Comparison of ENCODE assay signal across 30 cellular contexts in the genomic region with DNA sequence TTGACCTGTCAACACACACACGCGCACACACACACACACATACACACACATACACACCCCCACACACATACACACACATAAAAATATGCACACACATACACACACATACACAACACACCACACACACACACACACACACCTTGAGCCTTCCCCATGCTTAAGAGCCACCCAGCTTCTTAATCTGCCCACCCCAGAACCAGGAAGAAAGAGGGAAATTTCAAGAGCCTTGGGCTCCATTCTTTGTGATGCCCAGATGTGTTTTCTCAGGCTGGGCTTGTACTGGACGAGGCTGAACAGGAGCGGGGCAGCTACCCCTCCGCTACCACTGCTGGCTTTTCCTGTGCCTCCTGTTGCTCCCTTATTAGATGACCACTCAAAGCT.
"Had no signal": no experiment of that assay in that cellular context is flagged by ENCODE, and none has a peak within 500 bp of the region (broad histone marks: within the 10 kb centered on the region; RNA-seq: fewer than 3 reads in every experiment).

No MANE protein-coding gene starts in this region.

- H3K4me1 ChIP-seq: gastrocnemius medialis, parathyroid adenoma, right atrium auricular region, vagina had no signal

- H3K9me3 Mint-ChIP-seq: activated CD4-positive, alpha-beta memory T cell treated with anti-CD3 and anti-CD28 coated beads, Interleukin-2, amount 10 ng/mL, durations not matched to agents 7 days and 5 days; activated CD4-positive, alpha-beta T cell treated with anti-CD3 and anti-CD28 coated beads, Interleukin-2, amount 10 ng/mL, durations not matched to agents 7 days and 5 days; activated T-cell treated with anti-CD3 and anti-CD28 coated beads, Interleukin-2, amount 50 U/mL, for 24 hours; mesothelial cell of epicardium; neural crest cell had no signal

- H3K4me1 Mint-ChIP-seq: activated CD4-positive, alpha-beta memory T cell treated with anti-CD3 and anti-CD28 coated beads, Interleukin-2, amount 10 ng/mL, durations not matched to agents 7 days and 5 days; activated CD4-positive, alpha-beta T cell treated with anti-CD3 and anti-CD28 coated beads, Interleukin-2, amount 10 ng/mL, durations not matched to agents 7 days and 5 days; neural crest cell had no signal

- ATAC-seq: gastrocnemius medialis; left cardiac atrium; left ventricle myocardium superior; naive thymus-derived CD4-positive, alpha-beta T cell had no signal

- H3K27ac Mint-ChIP-seq: activated CD4-positive, alpha-beta memory T cell treated with anti-CD3 and anti-CD28 coated beads, Interleukin-2, amount 10 ng/mL, durations not matched to agents 7 days and 5 days; naive thymus-derived CD4-positive, alpha-beta T cell; type B pancreatic cell had no signal

- H3K36me3 ChIP-seq: gastrocnemius medialis, right atrium auricular region, vagina had no signal

- H3K4me3 Mint-ChIP-seq: activated CD4-positive, alpha-beta memory T cell treated with anti-CD3 and anti-CD28 coated beads, Interleukin-2, amount 10 ng/mL, durations not matched to agents 7 days and 5 days; activated CD4-positive, alpha-beta T cell treated with anti-CD3 and anti-CD28 coated beads, Interleukin-2, amount 10 ng/mL, durations not matched to agents 7 days and 5 days; activated T-cell treated with anti-CD3 and anti-CD28 coated beads, Interleukin-2, amount 50 U/mL, for 24 hours; mesothelial cell of epicardium; naive thymus-derived CD4-positive, alpha-beta T cell; neural crest cell; type B pancreatic cell had no signal

- H3K27me3 Mint-ChIP-seq: activated CD4-positive, alpha-beta memory T cell treated with anti-CD3 and anti-CD28 coated beads, Interleukin-2, amount 10 ng/mL, durations not matched to agents 7 days and 5 days; activated CD4-positive, alpha-beta T cell treated with anti-CD3 and anti-CD28 coated beads, Interleukin-2, amount 10 ng/mL, durations not matched to agents 7 days and 5 days; activated T-cell treated with anti-CD3 and anti-CD28 coated beads, Interleukin-2, amount 50 U/mL, for 24 hours; naive thymus-derived CD4-positive, alpha-beta T cell; type B pancreatic cell had no signal

- H2AFZ ChIP-seq: hepatocyte, parathyroid adenoma had no signal

- H3K4me3 ChIP-seq: coronary artery, dorsolateral prefrontal cortex, gastrocnemius medialis, hepatocyte, right atrium auricular region, vagina had no signal

- H3K27me3 ChIP-seq: dorsolateral prefrontal cortex, gastrocnemius medialis, hepatocyte, right atrium auricular region, vagina had no signal

- H3K27ac ChIP-seq: coronary artery, dorsolateral prefrontal cortex, gastrocnemius medialis, hepatocyte, parathyroid adenoma, right atrium auricular region, vagina had no signal

- DNase-seq: activated CD4-positive, alpha-beta memory T cell treated with anti-CD3 and anti-CD28 coated beads, Interleukin-2, amount 10 ng/mL, durations not matched to agents 7 days and 5 days; activated CD4-positive, alpha-beta T cell treated with anti-CD3 and anti-CD28 coated beads for 1 hour; activated CD4-positive, alpha-beta T cell treated with anti-CD3 and anti-CD28 coated beads, Interleukin-2, amount 10 ng/mL, durations not matched to agents 7 days and 5 days; activated CD8-positive, alpha-beta memory T cell treated with anti-CD3 and anti-CD28 coated beads, Interleukin-2, amount 50 U/mL, for 48 hours; activated gamma-delta T cell; activated naive CD4-positive, alpha-beta T cell treated with anti-CD3 and anti-CD28 coated beads, Interleukin-2, amount 50 U/mL, for 16 hours; activated T-cell treated with anti-CD3 and anti-CD28 coated beads, Interleukin-2, amount 50 U/mL, for 24 hours; amniotic stem cell; cerebellar nuclear complex; dorsolateral prefrontal cortex; effector memory CD4-positive, alpha-beta T cell; gastrocnemius medialis; left cardiac atrium; left ventricle myocardium superior; mammary epithelial cell; naive thymus-derived CD4-positive, alpha-beta T cell; occipital lobe; stimulated activated CD4-positive, alpha-beta T cell treated with anti-CD3 and anti-CD28 coated beads, Interleukin-2, amount 100 ng/mL, for 48 hours; stimulated activated naive CD4-positive, alpha-beta T cell treated with Interleukin-2 at 50 U/mL for 16 hours; T-helper 2 cell had no signal

- H3K36me3 Mint-ChIP-seq: mesothelial cell of epicardium, type B pancreatic cell had no signal

- H3K4me2 ChIP-seq: hepatocyte had no signal

- FAIRE-seq: bronchial epithelial cell, keratinocyte had no signal

- H3K79me2 ChIP-seq: hepatocyte, parathyroid adenoma had no signal

- H3K9me3 ChIP-seq: gastrocnemius medialis, right atrium auricular region, vagina had no signal

- H3K9ac ChIP-seq: parathyroid adenoma had no signal
